Comparison of ENCODE assay signal across 8 cellular contexts in the genomic region with DNA sequence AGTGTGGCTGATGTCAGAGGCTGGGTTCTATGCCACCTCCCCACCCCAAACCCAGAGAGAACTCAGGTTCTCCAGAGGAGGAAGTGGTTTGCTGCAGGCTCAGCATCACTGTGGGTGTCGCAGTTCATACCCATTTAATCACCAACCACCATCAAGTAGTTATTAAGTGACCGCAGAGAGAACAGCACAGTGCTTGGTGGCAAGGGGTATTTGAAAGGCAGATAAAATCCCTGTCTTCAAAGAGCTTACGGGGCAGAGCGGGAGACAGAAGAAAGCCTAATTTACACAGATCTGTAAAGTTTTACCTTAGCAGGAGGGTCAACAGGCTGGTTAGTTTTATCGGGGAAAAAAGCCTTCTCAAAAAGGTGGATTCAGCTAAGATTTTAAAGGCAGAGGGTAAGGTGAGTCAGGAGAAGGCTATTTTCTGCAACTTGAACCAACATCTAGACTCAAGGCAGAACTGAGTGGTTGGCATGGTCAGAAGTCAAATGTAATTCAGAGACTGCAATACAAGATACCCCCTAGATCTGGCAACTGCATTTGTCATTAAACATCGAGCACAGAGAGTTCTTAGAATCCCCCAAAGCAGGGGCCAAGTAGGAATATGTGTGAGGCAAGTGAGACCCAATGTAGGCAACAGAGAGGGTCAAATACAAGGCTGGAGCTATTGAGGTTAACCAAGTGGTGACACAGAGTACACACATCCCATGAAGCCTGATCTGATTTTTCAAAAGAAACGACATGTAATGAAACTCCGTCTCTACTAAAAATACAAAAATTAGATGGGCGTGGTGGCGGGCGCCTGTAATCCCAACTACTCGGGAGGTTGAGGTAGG. TPM values are rescaled to one million over a fixed set of nuclear protein-coding genes. Genes with fewer than 3 reads are reported as not detected.
DNase-seq lines count a peak whose midpoint lies in the region; ATAC-seq and TF ChIP-seq lines count a peak whose summit lies in the region.

No MANE protein-coding gene starts in this region.

- H3K27me3 ChIP-seq in left ventricle myocardium inferior (ENCODE audit: low read depth): no peaks in the 10 kb centered on the region

- peaks cover 98% of the 10 kb centered on the region for H3K4me1 ChIP-seq in left ventricle myocardium inferior

- H3K27ac ChIP-seq in left ventricle myocardium inferior (replicated peaks): peak overlapping the region; percentile 96

- H3K36me3 Mint-ChIP-seq in natural killer cell treated with Interleukin-12 subunit alpha and Interleukin-12 subunit beta and Interleukin-15 and Interleukin-18, amount 100 ng/mL, for 72 hours: peaks cover 13% of the 10 kb centered on the region

- peaks cover 78 to 87% of the 10 kb centered on the region in 2 donors for H3K4me1 Mint-ChIP-seq in natural killer cell treated with Interleukin-12 subunit alpha and Interleukin-12 subunit beta and Interleukin-15 and Interleukin-18, amount 100 ng/mL, for 72 hours (ENCODE audit: low read depth in 2 of 2)

- no peak for ATAC-seq in Right ventricle myocardium superior (ENCODE audit: poor library complexity)
- peak; percentile 92 to 94 for ATAC-seq in natural killer cell treated with Interleukin-12 subunit alpha and Interleukin-12 subunit beta and Interleukin-15 and Interleukin-18, amount 100 ng/mL, for 72 hours
- ATAC-seq in HG02981 (IDR thresholded peaks at IDR 0.05; ENCODE audit: unreplicated experiment): no peak

- no peak for TF ChIP-seq CTCF in left ventricle myocardium inferior (IDR thresholded peaks at IDR 0.05; ENCODE audit: borderline replicate concordance)

- no peaks in the 10 kb centered on the region for H3K9me3 Mint-ChIP-seq in natural killer cell treated with Interleukin-12 subunit alpha and Interleukin-12 subunit beta and Interleukin-15 and Interleukin-18, amount 100 ng/mL, for 72 hours

- CTCF ChIA-PET in HEK293T (lab: Yijun Ruan, JAX): interaction anchor here (0.6 to 1.8 kb wide), 3 partner anchors 17 to 688 kb away, joined by 3 to 7 read pairs (median 3); no protein-coding TSS in a partner anchor

- H3K4me3 ChIP-seq in left ventricle myocardium inferior: no peak overlapping the region

- H3K4me3 Mint-ChIP-seq in natural killer cell treated with Interleukin-12 subunit alpha and Interleukin-12 subunit beta and Interleukin-15 and Interleukin-18, amount 100 ng/mL, for 72 hours: peak overlapping the region; percentile 83

- H3K36me3 ChIP-seq in left ventricle myocardium inferior: peaks cover 4% of the 10 kb centered on the region

- intact Hi-C loops in left ventricle myocardium inferior (cut with micrococcal nuclease): no loop called here
- intact Hi-C loops in Right ventricle myocardium superior (cut with DNase I): no loop called here

- H3K27ac Mint-ChIP-seq in natural killer cell treated with Interleukin-12 subunit alpha and Interleukin-12 subunit beta and Interleukin-15 and Interleukin-18, amount 100 ng/mL, for 72 hours: peak overlapping the region; percentile 80 to 83

- DNase-seq in left ventricle myocardium inferior (no peak), Right ventricle myocardium superior (no peak), HEK293T (ENCODE audit: extremely low spot score) (no peak), DMS53 treated with DMSO at 0.1 percent for 48 hours (lab: John Stamatoyannopoulos, UW; ENCODE audit: unreplicated experiment) (no peak), EL (no peak)
- DNase-seq in activated T-helper 1 cell treated with anti-CD3 and anti-CD28 coated beads, Interleukin-2, amount 50 U/mL, for 16 hours (ENCODE audit: low read depth in 1 of 2, low spot score in 1 of 2): peak; percentile 52 to 61
- DNase-seq in natural killer cell treated with Interleukin-12 subunit alpha and Interleukin-12 subunit beta and Interleukin-15 and Interleukin-18, amount 100 ng/mL, for 72 hours (ENCODE audit: low spot score): peak; percentile 87

- POLR2A ChIA-PET in HEK293T (lab: Yijun Ruan, JAX): interaction anchor here (1.4 to 5.7 kb wide), 4 partner anchors 9 to 51 kb away, joined by 3 to 31 read pairs (median 8); partner anchors contain the start of genes RNU4-1, RNU4-2 and RPLP0

- no peaks in the 10 kb centered on the region for H3K27me3 Mint-ChIP-seq in natural killer cell treated with Interleukin-12 subunit alpha and Interleukin-12 subunit beta and Interleukin-15 and Interleukin-18, amount 100 ng/mL, for 72 hours

- H3K9me3 ChIP-seq in left ventricle myocardium inferior (replicated peaks): no peaks in the 10 kb centered on the region

TF ChIP-seq in HEK293T, 16 proteins besides CTCF, POLR2A, EP300 and RAD21:
- TF ChIP-seq ZNF384 (IDR thresholded peaks at IDR 0.05) (no peak), TARDBP (IDR thresholded peaks at IDR 0.05) (no peak), FOXK2 (IDR thresholded peaks at IDR 0.05) (no peak)

RNA-seq across cellular contexts. Expression of gene PXN, which starts 13.2 kb away (rescaled TPM):
- total RNA-seq in left ventricle myocardium inferior: 59.8 TPM
- total RNA-seq in Right ventricle myocardium superior: 47.1 TPM
- 100 to 1,000 TPM; 133 to 160 TPM for total RNA-seq in natural killer cell treated with Interleukin-12 subunit alpha and Interleukin-12 subunit beta and Interleukin-15 and Interleukin-18, amount 100 ng/mL, for 72 hours

RNA-seq across cellular contexts. Expression of gene RNU4-2, which starts 39.4 kb away (rescaled TPM):
- total RNA-seq in left ventricle myocardium inferior: 22,484 TPM
- 41,112 TPM for total RNA-seq in Right ventricle myocardium superior
- 1,000 to 10,000 TPM; 6,345 to 8,722 TPM for total RNA-seq in natural killer cell treated with Interleukin-12 subunit alpha and Interleukin-12 subunit beta and Interleukin-15 and Interleukin-18, amount 100 ng/mL, for 72 hours

RNA-seq across cellular contexts. Expression of gene RNU4-1, which starts 40.7 kb away (rescaled TPM):
- total RNA-seq in left ventricle myocardium inferior: 2,088 TPM
- total RNA-seq in Right ventricle myocardium superior: 3,793 TPM
- 1,000 to 10,000 TPM; 1,386 to 2,161 TPM for total RNA-seq in natural killer cell treated with Interleukin-12 subunit alpha and Interleukin-12 subunit beta and Interleukin-15 and Interleukin-18, amount 100 ng/mL, for 72 hours

RNA-seq across cellular contexts. Expression of gene SIRT4, which starts 49.8 kb away (rescaled TPM):
- total RNA-seq in left ventricle myocardium inferior (6.5 TPM), Right ventricle myocardium superior (8.6 TPM)
- total RNA-seq in natural killer cell treated with Interleukin-12 subunit alpha and Interleukin-12 subunit beta and Interleukin-15 and Interleukin-18, amount 100 ng/mL, for 72 hours: 1 to 10 TPM; 2.4 to 2.6 TPM

RNA-seq across cellular contexts. Expression of gene RPLP0, which starts 51.4 kb away (rescaled TPM):
- total RNA-seq in left ventricle myocardium inferior (712 TPM), Right ventricle myocardium superior (693 TPM)
- 1,000 to 10,000 TPM; 1,757 to 2,186 TPM for total RNA-seq in natural killer cell treated with Interleukin-12 subunit alpha and Interleukin-12 subunit beta and Interleukin-15 and Interleukin-18, amount 100 ng/mL, for 72 hours

Comparison
In these comparisons a context has a peak if more than half of its experiments do, and no peak if none do; other contexts are left out.
1. DNase-seq: peak in activated T-helper 1 cell treated with anti-CD3 and anti-CD28 coated beads, Interleukin-2, amount 50 U/mL, for 16 hours (2 of 2) and natural killer cell treated with Interleukin-12 subunit alpha and Interleukin-12 subunit beta and Interleukin-15 and Interleukin-18, amount 100 ng/mL, for 72 hours (single experiment); none in left ventricle myocardium inferior (single experiment), Right ventricle myocardium superior (single experiment), HEK293T (single experiment), DMS53 treated with DMSO at 0.1 percent for 48 hours (single experiment) and EL (single experiment).
2. ATAC-seq: peak in natural killer cell treated with Interleukin-12 subunit alpha and Interleukin-12 subunit beta and Interleukin-15 and Interleukin-18, amount 100 ng/mL, for 72 hours (2 of 2); none in Right ventricle myocardium superior (single experiment) and HG02981 (single experiment).